Comparison of ENCODE assay signal across 2 cellular contexts in the genomic region with DNA sequence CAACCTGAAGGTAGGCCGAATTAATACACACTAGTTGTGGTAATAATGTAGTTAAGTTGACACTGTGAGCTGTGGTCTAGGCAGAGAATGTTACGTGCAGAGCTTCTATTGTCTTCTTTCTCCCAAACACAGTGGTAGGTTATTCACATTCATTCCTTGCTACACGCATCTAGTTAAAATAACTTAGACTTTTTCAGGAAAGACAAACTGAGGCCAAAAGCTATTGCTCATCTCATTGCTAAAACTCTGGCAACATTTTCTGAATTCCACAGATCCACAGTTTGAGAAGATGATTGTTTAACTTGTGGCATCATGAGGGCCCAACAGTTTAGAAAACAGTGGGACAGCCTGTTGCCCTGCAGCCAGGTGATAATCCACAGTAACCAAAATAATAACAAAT.
TF ChIP-seq lines count a peak whose summit lies in the region.

No MANE protein-coding gene starts in this region.

TF ChIP-seq in GM23338, 12 proteins besides CTCF, POLR2A, EP300 and RAD21 (continued from another document):
- TF ChIP-seq ZNF462 (CRISPR knock-in tag; IDR thresholded peaks at IDR 0.05) (peak; percentile 67; the same call in 1 of the 2 replicates), NANOG (IDR thresholded peaks at IDR 0.05; ENCODE audit: borderline replicate concordance) (peak; percentile 86)

TF ChIP-seq in WTC11, 78 proteins besides CTCF, POLR2A, EP300 and RAD21 (continued from another document):
- no peak for TF ChIP-seq AFF4 (CRISPR knock-in tag; IDR thresholded peaks at IDR 0.05; ENCODE audit: borderline replicate concordance)
- no peak for TF ChIP-seq CDX4 (CRISPR knock-in tag; IDR thresholded peaks at IDR 0.05; ENCODE audit: borderline replicate concordance)
- no peak for TF ChIP-seq NFYB (CRISPR knock-in tag; conservative IDR thresholded peaks at IDR 0.05; ENCODE audit: low read depth)
- no peak for TF ChIP-seq ZNF263 (CRISPR knock-in tag; IDR thresholded peaks at IDR 0.05; ENCODE audit: low read depth)
- TF ChIP-seq FOXK1 (CRISPR knock-in tag; IDR thresholded peaks at IDR 0.05), result peak; percentile 54; the same call in 1 of the 2 replicates
- TF ChIP-seq ZNF121 (CRISPR knock-in tag; IDR thresholded peaks at IDR 0.05), result no peak
- no peak for TF ChIP-seq GTF2I (CRISPR knock-in tag; conservative IDR thresholded peaks at IDR 0.05)
- TF ChIP-seq, protein P1, sequence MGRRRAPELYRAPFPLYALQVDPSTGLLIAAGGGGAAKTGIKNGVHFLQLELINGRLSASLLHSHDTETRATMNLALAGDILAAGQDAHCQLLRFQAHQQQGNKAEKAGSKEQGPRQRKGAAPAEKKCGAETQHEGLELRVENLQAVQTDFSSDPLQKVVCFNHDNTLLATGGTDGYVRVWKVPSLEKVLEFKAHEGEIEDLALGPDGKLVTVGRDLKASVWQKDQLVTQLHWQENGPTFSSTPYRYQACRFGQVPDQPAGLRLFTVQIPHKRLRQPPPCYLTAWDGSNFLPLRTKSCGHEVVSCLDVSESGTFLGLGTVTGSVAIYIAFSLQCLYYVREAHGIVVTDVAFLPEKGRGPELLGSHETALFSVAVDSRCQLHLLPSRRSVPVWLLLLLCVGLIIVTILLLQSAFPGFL (CRISPR knock-in tag; IDR thresholded peaks at IDR 0.05; ENCODE audit: borderline replicate concordance), result no peak
- no peak for TF ChIP-seq MXD4 (CRISPR knock-in tag; IDR thresholded peaks at IDR 0.05; ENCODE audit: borderline replicate concordance)
- no peak for TF ChIP-seq MLX (CRISPR knock-in tag; IDR thresholded peaks at IDR 0.05)
- TF ChIP-seq ETV6 (CRISPR knock-in tag; IDR thresholded peaks at IDR 0.05), result peak; percentile 70; the same call in 1 of the 2 replicates
- TF ChIP-seq, protein P2, sequence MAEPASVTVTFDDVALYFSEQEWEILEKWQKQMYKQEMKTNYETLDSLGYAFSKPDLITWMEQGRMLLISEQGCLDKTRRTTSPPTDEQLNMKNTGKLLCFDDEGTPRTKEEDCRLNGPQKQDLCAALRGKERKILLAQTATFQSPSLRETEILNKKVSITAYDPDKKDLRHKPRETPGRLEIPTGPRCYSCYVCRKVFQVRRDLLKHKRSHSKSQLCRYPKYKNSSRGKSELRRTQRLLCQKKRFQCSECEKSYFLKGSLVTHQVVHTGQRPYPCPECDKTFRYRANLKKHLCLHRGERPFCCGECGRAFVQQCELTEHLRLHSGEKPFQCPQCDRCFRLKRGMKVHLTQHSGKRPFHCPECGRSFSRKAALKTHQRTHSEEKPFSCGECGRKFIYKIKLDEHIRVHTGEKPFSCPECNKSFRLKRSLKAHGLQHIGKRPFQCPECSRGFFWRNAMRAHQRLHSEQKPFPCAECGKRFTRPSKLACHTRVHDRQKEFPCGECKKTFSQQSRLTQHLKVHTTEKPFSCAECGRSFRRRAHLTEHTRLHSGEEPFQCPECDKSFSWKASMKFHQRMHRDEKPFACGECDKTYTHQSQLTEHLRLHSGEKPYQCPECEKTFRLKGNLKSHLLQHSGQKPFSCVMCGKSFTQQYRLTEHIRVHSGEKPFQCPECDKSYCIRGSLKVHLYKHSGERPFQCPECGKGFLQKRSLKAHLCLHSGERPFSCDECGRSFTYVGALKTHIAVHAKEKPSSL (CRISPR knock-in tag; conservative IDR thresholded peaks at IDR 0.05), result no peak
- TF ChIP-seq ZSCAN18 (CRISPR knock-in tag; IDR thresholded peaks at IDR 0.05), result no peak
- TF ChIP-seq TEAD1 (CRISPR knock-in tag; IDR thresholded peaks at IDR 0.05), result peak; percentile 83; the same call in 1 of the 2 replicates
- TF ChIP-seq SOX15 (CRISPR knock-in tag; IDR thresholded peaks at IDR 0.05), result no peak
- TF ChIP-seq, protein P3, sequence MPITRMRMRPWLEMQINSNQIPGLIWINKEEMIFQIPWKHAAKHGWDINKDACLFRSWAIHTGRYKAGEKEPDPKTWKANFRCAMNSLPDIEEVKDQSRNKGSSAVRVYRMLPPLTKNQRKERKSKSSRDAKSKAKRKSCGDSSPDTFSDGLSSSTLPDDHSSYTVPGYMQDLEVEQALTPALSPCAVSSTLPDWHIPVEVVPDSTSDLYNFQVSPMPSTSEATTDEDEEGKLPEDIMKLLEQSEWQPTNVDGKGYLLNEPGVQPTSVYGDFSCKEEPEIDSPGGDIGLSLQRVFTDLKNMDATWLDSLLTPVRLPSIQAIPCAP (CRISPR knock-in tag; IDR thresholded peaks at IDR 0.05), result no peak
- TF ChIP-seq NR2C2 (CRISPR knock-in tag; IDR thresholded peaks at IDR 0.05), result no peak
- no peak for TF ChIP-seq AR (CRISPR knock-in tag; IDR thresholded peaks at IDR 0.05)
- TF ChIP-seq NFE2L1 (CRISPR knock-in tag; IDR thresholded peaks at IDR 0.05), result no peak
- TF ChIP-seq, protein P4, sequence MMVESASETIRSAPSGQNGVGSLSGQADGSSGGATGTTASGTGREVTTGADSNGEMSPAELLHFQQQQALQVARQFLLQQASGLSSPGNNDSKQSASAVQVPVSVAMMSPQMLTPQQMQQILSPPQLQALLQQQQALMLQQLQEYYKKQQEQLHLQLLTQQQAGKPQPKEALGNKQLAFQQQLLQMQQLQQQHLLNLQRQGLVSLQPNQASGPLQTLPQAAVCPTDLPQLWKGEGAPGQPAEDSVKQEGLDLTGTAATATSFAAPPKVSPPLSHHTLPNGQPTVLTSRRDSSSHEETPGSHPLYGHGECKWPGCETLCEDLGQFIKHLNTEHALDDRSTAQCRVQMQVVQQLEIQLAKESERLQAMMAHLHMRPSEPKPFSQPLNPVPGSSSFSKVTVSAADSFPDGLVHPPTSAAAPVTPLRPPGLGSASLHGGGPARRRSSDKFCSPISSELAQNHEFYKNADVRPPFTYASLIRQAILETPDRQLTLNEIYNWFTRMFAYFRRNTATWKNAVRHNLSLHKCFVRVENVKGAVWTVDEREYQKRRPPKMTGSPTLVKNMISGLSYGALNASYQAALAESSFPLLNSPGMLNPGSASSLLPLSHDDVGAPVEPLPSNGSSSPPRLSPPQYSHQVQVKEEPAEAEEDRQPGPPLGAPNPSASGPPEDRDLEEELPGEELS (CRISPR knock-in tag; IDR thresholded peaks at IDR 0.05), result no peak; the same call in 1 of the 2 replicates
- TF ChIP-seq USF1 (CRISPR knock-in tag; IDR thresholded peaks at IDR 0.05), result no peak
- no peak for TF ChIP-seq JUN (CRISPR knock-in tag; IDR thresholded peaks at IDR 0.05)
- TF ChIP-seq SP1 (CRISPR knock-in tag; conservative IDR thresholded peaks at IDR 0.05), result peak; percentile 47; the same call in 1 of the 2 replicates
- no peak for TF ChIP-seq E2F1 (CRISPR knock-in tag; IDR thresholded peaks at IDR 0.05)
- TF ChIP-seq OVOL2 (CRISPR knock-in tag; IDR thresholded peaks at IDR 0.05; ENCODE audit: borderline replicate concordance), result no peak
- no peak for TF ChIP-seq ZNF532 (CRISPR knock-in tag; IDR thresholded peaks at IDR 0.05; ENCODE audit: borderline replicate concordance)
